10 cellular contexts compared by ENCODE assay signal in the genomic region with DNA sequence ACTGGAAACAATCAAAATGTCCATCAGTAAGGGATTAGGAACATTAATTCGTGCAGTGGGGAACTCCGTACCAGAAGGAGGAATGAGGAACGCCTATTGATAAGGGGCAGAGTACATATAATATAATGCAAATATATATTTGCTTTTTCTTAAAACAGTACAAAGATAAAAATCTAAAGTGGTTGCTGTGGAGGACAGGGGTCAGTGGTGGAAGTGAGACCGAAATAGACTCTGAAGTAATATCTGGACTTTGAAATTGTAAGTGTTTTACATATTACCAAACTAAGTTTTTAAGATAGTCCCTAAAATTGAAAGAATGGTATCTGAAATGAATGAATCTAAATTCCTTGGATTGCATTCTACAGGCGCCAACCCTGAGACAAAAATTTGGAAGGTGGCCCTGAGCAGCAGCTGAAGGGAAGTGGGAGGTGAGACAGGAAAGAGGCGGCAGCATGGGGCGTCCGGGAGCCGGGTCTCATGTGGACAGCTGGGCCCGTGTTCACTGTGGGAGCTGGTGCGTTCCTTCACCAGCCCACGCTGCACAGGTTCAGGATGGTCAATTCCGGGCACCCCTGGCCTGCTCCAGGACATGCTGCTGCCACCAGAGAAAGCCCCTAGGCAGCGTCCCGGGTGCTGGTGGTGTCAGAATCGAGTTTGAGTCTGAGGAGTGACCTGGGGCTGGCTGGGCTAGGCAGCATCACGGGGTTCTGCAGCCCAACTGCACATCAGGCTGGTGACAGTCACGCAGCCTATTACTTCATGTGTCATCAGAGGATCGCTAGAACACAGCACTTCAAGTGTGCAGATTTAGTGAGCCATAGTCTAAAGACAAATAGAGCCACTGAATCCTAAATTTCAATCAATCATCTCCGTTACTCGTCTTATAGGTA. TPM values are rescaled to one million over a fixed set of nuclear protein-coding genes. Genes with fewer than 3 reads are reported as not detected.
DNase-seq lines count a peak whose midpoint lies in the region; ATAC-seq, FAIRE-seq and TF ChIP-seq lines count a peak whose summit lies in the region.
"Not testable (repeated sequence)": the region's sequence is repeated elsewhere in the genome, so short reads cannot be mapped to it uniquely, and the experiment has no call there.
"Had no signal": no experiment of that assay in that cellular context is flagged by ENCODE, and none has a peak within 500 bp of the region (broad histone marks: within the 10 kb centered on the region; RNA-seq: fewer than 3 reads in every experiment).

No MANE protein-coding gene starts in this region.

- not testable (repeated sequence) for TF ChIP-seq POLR2A in tibial nerve (IDR thresholded peaks at IDR 0.05)

- not testable (repeated sequence) for H3K27ac ChIP-seq in mammary epithelial cell (ENCODE audit: insufficient read depth, low read depth, low read length)
- H3K27ac ChIP-seq in kidney (ENCODE audit: low read depth in 2 of 2, low read length in 2 of 2): peak overlapping the region in 1 of 2 donors; percentile 76
- peak overlapping the region; percentile 51 for H3K27ac ChIP-seq in rectal smooth muscle tissue (ENCODE audit: low read depth, low read length)
- peak overlapping the region in 3 of 4 donors; percentile 30 to 68 (median 39) for H3K27ac ChIP-seq in tibial nerve

- DNase-seq in GM20000 (ENCODE audit: low spot score) (peak; percentile 13), kidney (peak; percentile 78), mesenteric fat pad (ENCODE audit: low spot score) (peak; percentile 86)
- not testable (repeated sequence) for DNase-seq in activated CD8-positive, alpha-beta T cell treated with anti-CD3 and anti-CD28 coated beads for 36 hours; mammary epithelial cell; Right ventricle myocardium inferior (ENCODE audit: missing footprints); tibial nerve (ENCODE audit: low spot score in 2 of 2)

- POLR2A ChIA-PET in activated CD8-positive, alpha-beta T cell treated with anti-CD3 and anti-CD28 coated beads for 36 hours (lab: Charles Lee): not testable (repeated sequence)

- 89% methylated on average over 20 of the region's 21 CpGs for WGBS in mammary epithelial cell (ENCODE audit: low coverage, missing lambda C conversion rate)
- 61 to 68% methylated on average over 21 of the region's 21 CpGs for WGBS in tibial nerve, 2 donors

- H3K36me3 Mint-ChIP-seq in activated CD8-positive, alpha-beta T cell treated with anti-CD3 and anti-CD28 coated beads for 36 hours (ENCODE audit: low read depth): peaks cover 56% of the 10 kb centered on the region

- H4K20me1 ChIP-seq in mammary epithelial cell (ENCODE audit: insufficient read depth, low read length): not testable (repeated sequence)

- not testable (repeated sequence) for TF ChIP-seq EP300 in tibial nerve (IDR thresholded peaks at IDR 0.05)

- ATAC-seq in activated CD8-positive, alpha-beta T cell treated with anti-CD3 and anti-CD28 coated beads for 36 hours: not testable (repeated sequence)
- peak; percentile 14 for ATAC-seq in Right ventricle myocardium inferior

- H2AFZ ChIP-seq in mammary epithelial cell (ENCODE audit: low read depth, low read length): not testable (repeated sequence)

- H3K9ac ChIP-seq in mammary epithelial cell (ENCODE audit: insufficient read depth, low read length); kidney (ENCODE audit: low read length in 2 of 2); rectal smooth muscle tissue (ENCODE audit: low read length): not testable (repeated sequence)

- not testable (repeated sequence) for H3K27me3 ChIP-seq in mammary epithelial cell (ENCODE audit: insufficient read depth, low read length); rectal smooth muscle tissue (ENCODE audit: control insufficient read depth, insufficient read depth, low read length); tibial nerve

- peaks cover 19% of the 10 kb centered on the region for H3K36me3 ChIP-seq in mammary epithelial cell (ENCODE audit: insufficient read depth, low read length)
- peaks cover 10 to 35% of the 10 kb centered on the region in 2 donors for H3K36me3 ChIP-seq in kidney (ENCODE audit: control insufficient read depth in 1 of 2, insufficient read depth in 2 of 2, low read length in 2 of 2)
- H3K36me3 ChIP-seq in rectal smooth muscle tissue (ENCODE audit: control insufficient read depth, insufficient read depth, low read length): peaks cover 17% of the 10 kb centered on the region
- H3K36me3 ChIP-seq in tibial nerve: peaks cover 0 to 75% (median 4%) of the 10 kb centered on the region in 3 donors

- not testable (repeated sequence) for H3K4me3 Mint-ChIP-seq in activated CD8-positive, alpha-beta T cell treated with anti-CD3 and anti-CD28 coated beads for 36 hours

- CTCF ChIA-PET in activated CD8-positive, alpha-beta T cell treated with anti-CD3 and anti-CD28 coated beads for 36 hours (lab: Charles Lee); mammary epithelial cell (lab: Charles Lee; ENCODE audit: low non-redundant PET): not testable (repeated sequence)

- not testable (repeated sequence) for FAIRE-seq in kidney (lab: Jason Lieb, UNC)

- peak overlapping the region; percentile 13 for H3K27ac Mint-ChIP-seq in activated CD8-positive, alpha-beta T cell treated with anti-CD3 and anti-CD28 coated beads for 36 hours

- in situ Hi-C loops in mammary epithelial cell (cut with MboI; ENCODE audit: low sequenced_read_pairs in 2 of 2): loop anchor here in 1 of 2 donors (25.0 kb wide), 1 partner anchor 273 kb away; no protein-coding TSS in a partner anchor

- BruUV-seq in mammary epithelial cell (replicated peaks; lab: Mats Ljungman, UMichigan): TSS peak; percentile 2

- not testable (repeated sequence) for H3K4me3 ChIP-seq in mammary epithelial cell (replicated peaks in 1 of 3; ENCODE audit: insufficient read depth in 1 of 3, low read depth in 2 of 3, low read length in 3 of 3); kidney (ENCODE audit: low read length in 2 of 2); rectal smooth muscle tissue (ENCODE audit: low read length); tibial nerve

- peaks cover 30% of the 10 kb centered on the region for H3K4me1 Mint-ChIP-seq in activated CD8-positive, alpha-beta T cell treated with anti-CD3 and anti-CD28 coated beads for 36 hours (ENCODE audit: low read depth)

- intact Hi-C loops in activated CD8-positive, alpha-beta T cell treated with anti-CD3 and anti-CD28 coated beads for 36 hours (cut with micrococcal nuclease); Right ventricle myocardium inferior (cut with DNase I); kidney (cut with DNase I): not testable (repeated sequence)
- intact Hi-C loops in mammary epithelial cell (cut with micrococcal nuclease): loop anchor here (5.0 kb wide), 1 partner anchor 273 kb away; no protein-coding TSS in a partner anchor

- H3K9me3 ChIP-seq in mammary epithelial cell (replicated peaks; ENCODE audit: insufficient read depth, low read length); kidney (ENCODE audit: control insufficient read depth in 1 of 2, low read length in 2 of 2); tibial nerve: not testable (repeated sequence)

- H3K4me1 ChIP-seq in mammary epithelial cell (ENCODE audit: insufficient read depth, low read length); kidney (ENCODE audit: control insufficient read depth in 1 of 2, insufficient read depth in 1 of 2, low read depth in 1 of 2, low read length in 2 of 2); rectal smooth muscle tissue (ENCODE audit: control insufficient read depth, insufficient read depth, low read length): not testable (repeated sequence)
- H3K4me1 ChIP-seq in tibial nerve: peaks cover 0 to 11% (median 5%) of the 10 kb centered on the region in 4 donors

- not testable (repeated sequence) for H3K79me2 ChIP-seq in mammary epithelial cell (ENCODE audit: insufficient read depth, low read length)

- TF ChIP-seq CTCF in GM20000 (IDR thresholded peaks at IDR 0.05; ENCODE audit: extremely low read depth, missing control alignments); activated CD8-positive, alpha-beta T cell treated with anti-CD3 and anti-CD28 coated beads for 36 hours (IDR thresholded peaks at IDR 0.05); mammary epithelial cell (conservative IDR thresholded peaks at IDR 0.05 in 1 of 2, IDR thresholded peaks at IDR 0.05 in 1 of 2; ENCODE audit: extremely low read depth in 1 of 2, insufficient read depth in 1 of 2, low read depth in 1 of 2, low read length in 2 of 2); kidney (IDR thresholded peaks at IDR 0.05; ENCODE audit: borderline replicate concordance, extremely low read depth, insufficient read depth); tibial nerve (IDR thresholded peaks at IDR 0.05): not testable (repeated sequence)

- H3K9me3 Mint-ChIP-seq in activated CD8-positive, alpha-beta T cell treated with anti-CD3 and anti-CD28 coated beads for 36 hours: not testable (repeated sequence)

- dilution Hi-C loops in mammary epithelial cell (cut with HindIII; ENCODE audit: low sequenced_read_pairs): not testable (repeated sequence)

- H3K4me2 ChIP-seq in mammary epithelial cell (ENCODE audit: insufficient read depth, low read depth, low read length): not testable (repeated sequence)

- H3K27me3 Mint-ChIP-seq in activated CD8-positive, alpha-beta T cell treated with anti-CD3 and anti-CD28 coated beads for 36 hours: not testable (repeated sequence)

RNA-seq across cellular contexts. Expression of a gene that starts 31.4 kb away (rescaled TPM):
- under 1 TPM; 0.20 to 0.65 TPM for total RNA-seq in activated CD8-positive, alpha-beta T cell treated with anti-CD3 and anti-CD28 coated beads for 36 hours
- total RNA-seq in mammary epithelial cell (under 1 TPM; 0.24 to 0.33 TPM), Right ventricle myocardium inferior (4.6 TPM), kidney (42.6 TPM), mesenteric fat pad (2.0 TPM), tibial nerve (10 to 100 TPM; 11.0 to 67.5 (median 22.9) TPM)
- polyA plus RNA-seq in mammary epithelial cell (0.37 TPM), kidney (ENCODE audit: insufficient read depth, low read depth, low replicate concordance) (53.3 TPM)
- polyA minus RNA-seq in mammary epithelial cell: not detected
- total RNA-seq: astrocyte, HT1080 had no signal
